Comparison of ENCODE assay signal across 8 cellular contexts in genomic region chr5:180071418-180072255, GRCh38. TPM values are rescaled to one million over a fixed set of nuclear protein-coding genes. Genes with fewer than 3 reads are reported as not detected.
A peak's percentile ranks its signal among the peaks of the same experiment; 100 is the strongest.
DNase-seq lines count a peak whose midpoint lies in the region; ATAC-seq and TF ChIP-seq lines count a peak whose summit lies in the region.

Gene RNF130 (minus strand): TSS chr5:180071759. CDS start chr5:180071702, 57 bp downstream.

- no peaks in the 10 kb centered on the region for H3K79me2 ChIP-seq in DND-41 (ENCODE audit: insufficient read depth, low read length)
- no peaks in the 10 kb centered on the region for H3K79me2 ChIP-seq in Karpas-422 (ENCODE audit: low read length)

- WGBS in right lobe of liver (ENCODE audit: insufficient coverage, low coverage, low lambda C conversion rate, missing lambda C conversion rate), result 3% methylated on average over 8 of the region's 129 CpGs

- H3K4me3 ChIP-seq in DND-41 (ENCODE audit: low read depth in 1 of 2, low read length in 2 of 2) (peak within 1 kb of the TSS; percentile 27 to 71; a peak in 3 of 4 replicates), duodenal mucosa (ENCODE audit: low read depth in 1 of 2, low read length in 2 of 2) (peak within 1 kb of the TSS; percentile 63 to 65), right lobe of liver (peak within 1 kb of the TSS; percentile 90 to 98 (median 93)), Karpas-422 (ENCODE audit: low read length) (no peak within 1 kb of the TSS)

- intact Hi-C loops in right lobe of liver (cut with DNase I), result no loop called here

- TF ChIP-seq CTCF in DND-41 (IDR thresholded peaks at IDR 0.05; ENCODE audit: borderline replicate concordance, extremely low read depth, low read length, poor library complexity, severe bottlenecking) (no peak), right lobe of liver (IDR thresholded peaks at IDR 0.05) (no peak)

- H3K9ac ChIP-seq in DND-41 (ENCODE audit: low read depth, low read length) (peak within 1 kb of the TSS; percentile 74), duodenal mucosa (ENCODE audit: low read depth in 1 of 2, low read length in 2 of 2) (peak within 1 kb of the TSS; percentile 55 to 78), Karpas-422 (ENCODE audit: low read length) (no peak within 1 kb of the TSS)

- no peaks in the 10 kb centered on the region; the same call in 1 of the 2 replicates for H4K20me1 ChIP-seq in DND-41 (ENCODE audit: insufficient read depth, low read length)
- H4K20me1 ChIP-seq in Karpas-422 (ENCODE audit: insufficient read depth, low read depth, low read length), result no peaks in the 10 kb centered on the region

- peak within 1 kb of the TSS; percentile 67 for H3K4me2 ChIP-seq in DND-41 (ENCODE audit: insufficient read depth, low read length)
- H3K4me2 ChIP-seq in Karpas-422 (ENCODE audit: low read depth, low read length, poor library complexity, severe bottlenecking), result no peak within 1 kb of the TSS

- H3K9me2 ChIP-seq in Karpas-422 (replicated peaks; ENCODE audit: insufficient read depth, low read length), result no peaks in the 10 kb centered on the region

- H3K27ac ChIP-seq in DND-41 (ENCODE audit: low read length), result 0 out of 2 replicates have a peak within 1 kb of the TSS, but pooled peaks have one; percentile 49
- H3K27ac ChIP-seq in duodenal mucosa (ENCODE audit: low read depth, low read length), result peak within 1 kb of the TSS; percentile 94
- peak within 1 kb of the TSS; percentile 91 to 94 (median 94) for H3K27ac ChIP-seq in right lobe of liver
- no peak within 1 kb of the TSS for H3K27ac ChIP-seq in Karpas-422 (ENCODE audit: low read length)

- H3K36me3 ChIP-seq in DND-41 (ENCODE audit: insufficient read depth, low read length) (no peaks in the 10 kb centered on the region), duodenal mucosa (ENCODE audit: control insufficient read depth in 1 of 2, insufficient read depth in 2 of 2, low read length in 2 of 2) (no peaks in the 10 kb centered on the region), right lobe of liver (no peaks in the 10 kb centered on the region), Karpas-422 (ENCODE audit: insufficient read depth, low read length) (no peaks in the 10 kb centered on the region)

- H3K9me3 ChIP-seq in DND-41 (ENCODE audit: insufficient read depth, low read length, severe bottlenecking) (no peaks in the 10 kb centered on the region), duodenal mucosa (ENCODE audit: control insufficient read depth in 1 of 2, low read length in 2 of 2) (no peaks in the 10 kb centered on the region), right lobe of liver (no peaks in the 10 kb centered on the region), Karpas-422 (ENCODE audit: low read length) (no peaks in the 10 kb centered on the region)

- H3K4me1 ChIP-seq in DND-41 (ENCODE audit: insufficient read depth, low read length) (peaks cover 24% of the 10 kb centered on the region), duodenal mucosa (ENCODE audit: control insufficient read depth in 1 of 2, insufficient read depth in 2 of 2, low read length in 2 of 2) (peaks cover 18 to 20% of the 10 kb centered on the region in 2 donors), right lobe of liver (peaks cover 0 to 45% (median 11%) of the 10 kb centered on the region in 4 donors), Karpas-422 (ENCODE audit: low read length) (no peaks in the 10 kb centered on the region)

- H3K27me3 ChIP-seq in DND-41 (ENCODE audit: insufficient read depth, low read length, poor library complexity) (peaks cover 37% of the 10 kb centered on the region), duodenal mucosa (ENCODE audit: control insufficient read depth in 1 of 2, insufficient read depth in 2 of 2, low read length in 2 of 2) (no peaks in the 10 kb centered on the region), right lobe of liver (no peaks in the 10 kb centered on the region), Karpas-422 (ENCODE audit: low read length) (no peaks in the 10 kb centered on the region)

- H2AFZ ChIP-seq in DND-41 (ENCODE audit: low read depth, low read length) (peak within 1 kb of the TSS; percentile 85), Karpas-422 (ENCODE audit: low read length) (no peak within 1 kb of the TSS)

- DNase-seq in DND-41 (peak; percentile 75), NCI-H748 treated with DMSO at 0.1 percent for 48 hours (lab: John Stamatoyannopoulos, UW) (peak; percentile 76), right lobe of liver (peak; percentile 96 to 97 (median 97)), Karpas-422 (no peak)
- DNase-seq in activated CD8-positive, alpha-beta memory T cell treated with anti-CD3 and anti-CD28 coated beads for 1 hour (ENCODE audit: extremely low read depth in 1 of 2, low read depth in 1 of 2), result peak; percentile 52 to 79
- DNase-seq in stimulated activated CD4-positive, alpha-beta T cell treated with anti-CD3 and anti-CD28 coated beads, Interleukin-2, amount 100 ng/mL, for 48 hours, result peak; percentile 83 to 89

- TF ChIP-seq POLR2A in right lobe of liver (IDR thresholded peaks at IDR 0.05), result peak; percentile 77

- ATAC-seq in DND-41 (ENCODE audit: insufficient read depth, low read depth) (peak; percentile 79), HG02970 (IDR thresholded peaks at IDR 0.05; ENCODE audit: low FRiP score, unreplicated experiment) (peak; percentile 51), right lobe of liver (peak; percentile 89 to 93 (median 90))

RNA-seq across cellular contexts. Expression of gene RNF130, which starts in this region (rescaled TPM):
- 100 to 1,000 TPM in 1 of 6 experiments, 10 to 100 TPM in 5; 66.7 to 119 (median 89.9) TPM for total RNA-seq in right lobe of liver
- total RNA-seq in Karpas-422 (2014; rRNA removed; shearing (Covaris generic); ENCODE audit: low replicate concordance), result 0.41 TPM in 1 of 2 replicates, not detected in the other

Comparison
In these comparisons a context has a peak if more than half of its experiments do, and no peak if none do; other contexts are left out.
1. RNA of gene RNF130 (total RNA-seq): 66.7 to 119 TPM in right lobe of liver; 0.41 TPM in Karpas-422; every median in the first group is over 10 times any median in the second.
2. Peak in every context shown above with its lines, with median percentiles within 50 percentile points of each other: ATAC-seq.